ENCODE assay signal across 28 cellular contexts in genomic region chr4:114191496-114191895, GRCh38.
A peak's percentile ranks its signal among the peaks of the same experiment; 100 is the strongest.
DNase-seq lines count a peak whose midpoint lies in the region; ATAC-seq, FAIRE-seq and TF ChIP-seq lines count a peak whose summit lies in the region.
"Had no signal": no experiment of that assay in that cellular context is flagged by ENCODE, and none has a peak within 500 bp of the region (broad histone marks: within the 10 kb centered on the region; RNA-seq: fewer than 3 reads in every experiment).

No MANE protein-coding gene starts in this region.

- H3K79me2 ChIP-seq in HepG2 (ENCODE audit: insufficient read depth, low read length): no peaks in the 10 kb centered on the region

- H3K36me3 ChIP-seq in HepG2 (replicated peaks in 1 of 2; ENCODE audit: control insufficient read depth in 1 of 2, insufficient read depth in 2 of 2, low read length in 2 of 2) (no peaks in the 10 kb centered on the region), right lobe of liver (no peaks in the 10 kb centered on the region), small intestine (ENCODE audit: control insufficient read depth in 2 of 2, insufficient read depth in 2 of 2, low read length in 2 of 2) (no peaks in the 10 kb centered on the region)
- H3K36me3 ChIP-seq: BE2C; BLaER1 treated with 17β-estradiol and CSF1 and Interleukin-3, amounts not matched to agents 10 nM and 100 nM; HAP-1 had no signal

- no peak for TF ChIP-seq POLR2A in HepG2 (IDR thresholded peaks at IDR 0.05; ENCODE audit: insufficient read depth in 1 of 2, low read depth in 2 of 2, low read length in 2 of 2)
- no peak for TF ChIP-seq POLR2A in right lobe of liver (IDR thresholded peaks at IDR 0.05)

- no peaks in the 10 kb centered on the region for H3K9me3 Mint-ChIP-seq in stimulated activated effector memory CD8-positive, alpha-beta T cell treated with anti-CD3 and anti-CD28 coated beads, Interleukin-12 subunit alpha, Interleukin-12 subunit beta, amount 100 ng/mL, for 72 hours
- H3K9me3 Mint-ChIP-seq: CD4-positive, alpha-beta T cell; HFFc6 had no signal

- CTCF ChIA-PET in HepG2 (lab: Yijun Ruan, JAX; ENCODE audit: low intra/inter-chr PET ratio, low total read pairs): no interaction called here

- H3K27ac Mint-ChIP-seq in stimulated activated effector memory CD8-positive, alpha-beta T cell treated with anti-CD3 and anti-CD28 coated beads, Interleukin-12 subunit alpha, Interleukin-12 subunit beta, amount 100 ng/mL, for 72 hours: no peak overlapping the region
- H3K27ac Mint-ChIP-seq: CD14-positive monocyte; CD4-positive, alpha-beta T cell; CD8-positive, alpha-beta memory T cell; HFFc6 had no signal

- FAIRE-seq in HepG2 (lab: Jason Lieb, UNC) (no peak), colon (lab: Jason Lieb, UNC) (peak; percentile 61), frontal cortex (lab: Jason Lieb, UNC) (peak; percentile 59), small intestine (lab: Jason Lieb, UNC) (peak; percentile 86)
- FAIRE-seq: A549, GM12891, GM18507, H54 had no signal

- H3K4me3 ChIP-seq in HepG2 (replicated peaks in 1 of 3; ENCODE audit: insufficient read depth in 1 of 3, low read depth in 2 of 3, low read length in 3 of 3): no peak overlapping the region
- no peak overlapping the region for H3K4me3 ChIP-seq in right lobe of liver
- no peak overlapping the region for H3K4me3 ChIP-seq in small intestine (ENCODE audit: low read depth in 1 of 2, low read length in 2 of 2)
- H3K4me3 ChIP-seq: A549; BLaER1 treated with 17β-estradiol and CSF1 and Interleukin-3, amounts not matched to agents 10 nM and 100 nM; HAP-1 had no signal

- no TSS peak for BruUV-seq in HepG2 (replicated peaks; lab: Mats Ljungman, UMichigan)

- H3K4me1 ChIP-seq in HepG2 (ENCODE audit: insufficient read depth, low read length) (no peaks in the 10 kb centered on the region), right lobe of liver (no peaks in the 10 kb centered on the region), small intestine (ENCODE audit: control insufficient read depth in 2 of 2, insufficient read depth in 1 of 2, low read depth in 1 of 2, low read length in 1 of 2) (no peaks in the 10 kb centered on the region)
- H3K4me1 ChIP-seq: A549; BE2C; BLaER1 treated with 17β-estradiol and CSF1 and Interleukin-3, amounts not matched to agents 10 nM and 100 nM; HAP-1 had no signal

- H2AFZ ChIP-seq in HepG2 (ENCODE audit: low read length): no peak overlapping the region

- no peaks in the 10 kb centered on the region for H3K4me1 Mint-ChIP-seq in stimulated activated effector memory CD8-positive, alpha-beta T cell treated with anti-CD3 and anti-CD28 coated beads, Interleukin-12 subunit alpha, Interleukin-12 subunit beta, amount 100 ng/mL, for 72 hours
- H3K4me1 Mint-ChIP-seq: CD14-positive monocyte; CD8-positive, alpha-beta memory T cell had no signal

- no peak for TF ChIP-seq RAD21 in HepG2 (CRISPR knock-in tag; IDR thresholded peaks at IDR 0.05)

- intact Hi-C loops in HepG2 (cut with micrococcal nuclease; ENCODE audit: unreplicated experiment): no loop called here
- intact Hi-C loops in right lobe of liver (cut with DNase I): no loop called here

- no peak overlapping the region for H3K9ac ChIP-seq in HepG2 (ENCODE audit: insufficient read depth, low read depth, low read length)
- H3K9ac ChIP-seq: BLaER1 treated with 17β-estradiol and CSF1 and Interleukin-3, amounts not matched to agents 10 nM and 100 nM had no signal

- DNase-seq in HepG2 (ENCODE audit: low spot score) (no peak), right lobe of liver (no peak), frontal cortex (ENCODE audit: low spot score in 2 of 2) (no peak), small intestine (no peak), SKM-1 treated with dmso at 0.1 percent for 144 hours (lab: John Stamatoyannopoulos, UW; ENCODE audit: unreplicated experiment) (no peak), nucleus accumbens (lab: John Stamatoyannopoulos, UW) (no peak)
- no peak for DNase-seq in stimulated activated effector memory CD8-positive, alpha-beta T cell treated with anti-CD3 and anti-CD28 coated beads, Interleukin-12 subunit alpha, Interleukin-12 subunit beta, amount 100 ng/mL, for 72 hours (ENCODE audit: low spot score in 2 of 2)
- DNase-seq: ACHN; AML-193; BE2C; Calu3; CD4-positive, alpha-beta T cell; CD8-positive, alpha-beta memory T cell; COR-L47; DMS53; DMS79 treated with DMSO at 0.1 percent for 48 hours; GF-D8; GOT3; HFFc6 had no signal

- in situ Hi-C loops in HepG2 (cut with HindIII; ENCODE audit: extremely low pct_ligation_motif_present, low pct_unique_long_range_greater_than_20kb): no loop called here

- H3K27ac ChIP-seq in HepG2 (ENCODE audit: extremely low read length, insufficient read depth, low read length) (no peak overlapping the region), right lobe of liver (no peak overlapping the region), small intestine (ENCODE audit: low read depth in 1 of 2, low read length in 1 of 2) (no peak overlapping the region)
- H3K27ac ChIP-seq: 22Rv1; A549; BLaER1 treated with 17β-estradiol and CSF1 and Interleukin-3, amounts not matched to agents 10 nM and 100 nM had no signal

- no peaks in the 10 kb centered on the region for H4K20me1 ChIP-seq in HepG2 (ENCODE audit: insufficient read depth, low read length)
- H4K20me1 ChIP-seq: BLaER1 treated with 17β-estradiol and CSF1 and Interleukin-3, amounts not matched to agents 10 nM and 100 nM had no signal

- TF ChIP-seq EP300 in HepG2 (IDR thresholded peaks at IDR 0.05; ENCODE audit: low read depth in 2 of 2, low read length in 2 of 2) (no peak), HepG2 (CRISPR knock-in tag; IDR thresholded peaks at IDR 0.05; ENCODE audit: borderline replicate concordance) (no peak)

- TF ChIP-seq CTCF in HepG2 (CRISPR knock-in tag; IDR thresholded peaks at IDR 0.05) (no peak), right lobe of liver (IDR thresholded peaks at IDR 0.05) (no peak)

- H3K9me3 ChIP-seq in HepG2 (ENCODE audit: low read length): no peaks in the 10 kb centered on the region
- H3K9me3 ChIP-seq in right lobe of liver: no peaks in the 10 kb centered on the region
- H3K9me3 ChIP-seq in small intestine (ENCODE audit: control insufficient read depth, low read depth): no peaks in the 10 kb centered on the region
- H3K9me3 ChIP-seq: A549; BE2C; BLaER1 treated with 17β-estradiol and CSF1 and Interleukin-3, amounts not matched to agents 10 nM and 100 nM; HAP-1 had no signal

- H3K27me3 ChIP-seq in HepG2 (ENCODE audit: control insufficient read depth in 1 of 2, insufficient read depth in 2 of 2, low read length in 2 of 2) (no peaks in the 10 kb centered on the region), right lobe of liver (no peaks in the 10 kb centered on the region), small intestine (ENCODE audit: control insufficient read depth in 2 of 2, insufficient read depth in 2 of 2, low read length in 2 of 2) (no peaks in the 10 kb centered on the region)
- H3K27me3 ChIP-seq: BE2C; BLaER1 treated with 17β-estradiol and CSF1 and Interleukin-3, amounts not matched to agents 10 nM and 100 nM had no signal

- H3K4me2 ChIP-seq in HepG2 (ENCODE audit: low read depth, low read length): no peak overlapping the region
- H3K4me2 ChIP-seq: A549; BLaER1 treated with 17β-estradiol and CSF1 and Interleukin-3, amounts not matched to agents 10 nM and 100 nM had no signal

- no peaks in the 10 kb centered on the region for H3K36me3 Mint-ChIP-seq in stimulated activated effector memory CD8-positive, alpha-beta T cell treated with anti-CD3 and anti-CD28 coated beads, Interleukin-12 subunit alpha, Interleukin-12 subunit beta, amount 100 ng/mL, for 72 hours
- H3K36me3 Mint-ChIP-seq: CD14-positive monocyte had no signal

- no peak for ATAC-seq in HepG2
- no peak for ATAC-seq in right lobe of liver
- ATAC-seq in stimulated activated effector memory CD8-positive, alpha-beta T cell treated with anti-CD3 and anti-CD28 coated beads, Interleukin-12 subunit alpha, Interleukin-12 subunit beta, amount 100 ng/mL, for 72 hours: no peak
- ATAC-seq: A549 had no signal

- WGBS in HepG2 (ENCODE audit: low lambda C conversion rate): 0% methylated on average over 1 of the region's 1 CpG
- WGBS in right lobe of liver (ENCODE audit: insufficient coverage, low coverage, low lambda C conversion rate, missing lambda C conversion rate): 26% methylated on average over 1 of the region's 1 CpG
- 14 to 42% (median 21%) methylated on average over 1 of the region's 1 CpG for WGBS in small intestine, 3 donors

- no peak overlapping the region for H3K4me3 Mint-ChIP-seq in stimulated activated effector memory CD8-positive, alpha-beta T cell treated with anti-CD3 and anti-CD28 coated beads, Interleukin-12 subunit alpha, Interleukin-12 subunit beta, amount 100 ng/mL, for 72 hours
- H3K4me3 Mint-ChIP-seq: CD14-positive monocyte; CD4-positive, alpha-beta T cell; CD8-positive, alpha-beta memory T cell; HFFc6 had no signal

- POLR2A ChIA-PET in HepG2 (lab: Yijun Ruan, JAX): no interaction called here

TF ChIP-seq in HepG2, 621 proteins besides CTCF, POLR2A, EP300 and RAD21 (continues in another document):
- TF ChIP-seq ZBED4 (CRISPR knock-in tag; IDR thresholded peaks at IDR 0.05; ENCODE audit: borderline replicate concordance): no peak
- no peak for TF ChIP-seq ZNF44 (CRISPR knock-in tag; IDR thresholded peaks at IDR 0.05)
- no peak for TF ChIP-seq KAT8 (CRISPR knock-in tag; IDR thresholded peaks at IDR 0.05)
- no peak for TF ChIP-seq ELF4 (CRISPR knock-in tag; IDR thresholded peaks at IDR 0.05; ENCODE audit: borderline replicate concordance)
